ENCODE assay signal across 8 cellular contexts in genomic region chr17:45619983-45620382, GRCh38.
DNase-seq lines count a peak whose midpoint lies in the region; ATAC-seq and TF ChIP-seq lines count a peak whose summit lies in the region.
"Not testable (repeated sequence)": the region's sequence is repeated elsewhere in the genome, so short reads cannot be mapped to it uniquely, and the experiment has no call there.

No MANE protein-coding gene starts in this region.

- not testable (repeated sequence) for H3K9me3 ChIP-seq in Loucy (ENCODE audit: insufficient read depth, low read depth, low read length); liver (ENCODE audit: control insufficient read depth in 4 of 4, low read length in 3 of 4); vagina

- not testable (repeated sequence) for H4K20me1 ChIP-seq in Loucy (ENCODE audit: insufficient read depth, low read length, poor library complexity, severe bottlenecking)

- peak overlapping the region; percentile 64 for H3K4me3 ChIP-seq in Loucy (ENCODE audit: low read length, poor library complexity, severe bottlenecking)
- peak overlapping the region; percentile 11 to 72 (median 46) for H3K4me3 ChIP-seq in liver (ENCODE audit: low read depth in 1 of 3, low read length in 3 of 3)
- peak overlapping the region; percentile 49 to 91 for H3K4me3 ChIP-seq in vagina

- TF ChIP-seq CTCF in Loucy (conservative IDR thresholded peaks at IDR 0.05; ENCODE audit: low read length); liver (IDR thresholded peaks at IDR 0.05; ENCODE audit: low read depth, low read length, missing input control); vagina (IDR thresholded peaks at IDR 0.05): not testable (repeated sequence)

- not testable (repeated sequence) for H3K9ac ChIP-seq in Loucy (ENCODE audit: low read depth, low read length, poor library complexity, severe bottlenecking); liver (ENCODE audit: low read depth in 1 of 2, low read length in 2 of 2)

- H3K27ac ChIP-seq in liver (ENCODE audit: low read depth in 1 of 2, low read length in 2 of 2): not testable (repeated sequence)
- H3K27ac ChIP-seq in vagina: peak overlapping the region; percentile 39

- not testable (repeated sequence) for H3K36me3 ChIP-seq in Loucy (ENCODE audit: insufficient read depth, low read length); liver (ENCODE audit: control insufficient read depth in 4 of 4, insufficient read depth in 3 of 4, low read depth in 1 of 4, low read length in 3 of 4); vagina

- DNase-seq in activated CD8-positive, alpha-beta memory T cell treated with anti-CD3 and anti-CD28 coated beads for 48 hours (ENCODE audit: low read depth in 2 of 3, low spot score in 2 of 3): peak; percentile 41 to 68 (median 56)
- DNase-seq in dermis microvascular lymphatic vessel endothelial cell (ENCODE audit: low read depth in 2 of 2): peak; percentile 3 to 12
- DNase-seq in stimulated activated CD4-positive, alpha-beta T cell treated with anti-CD3 and anti-CD28 coated beads, Interleukin-12 subunit alpha, Interleukin-12 subunit beta, amount 100 ng/mL, for 24 hours (ENCODE audit: low read depth in 2 of 2): peak; percentile 76 to 81
- not testable (repeated sequence) for DNase-seq in vagina (ENCODE audit: extremely low spot score in 2 of 2)

- H3K9me2 ChIP-seq in Loucy (replicated peaks; ENCODE audit: low read depth, low read length): not testable (repeated sequence)

- TF ChIP-seq RAD21 in liver (IDR thresholded peaks at IDR 0.05): not testable (repeated sequence)

- H3F3A ChIP-seq in Loucy (ENCODE audit: low read depth): not testable (repeated sequence)

- TF ChIP-seq POLR2A in vagina (IDR thresholded peaks at IDR 0.05): not testable (repeated sequence)

- ATAC-seq in GM18858 (IDR thresholded peaks at IDR 0.05; ENCODE audit: unreplicated experiment) (peak; percentile 90), HG02678 (IDR thresholded peaks at IDR 0.05; ENCODE audit: unreplicated experiment) (peak; percentile 100)

- WGBS in liver: under 1% methylated on average over 16 of the region's 16 CpGs

- peak overlapping the region; percentile 63 for H2AFZ ChIP-seq in Loucy (ENCODE audit: low read length)

- intact Hi-C loops in vagina (cut with DNase I): not testable (repeated sequence)

- not testable (repeated sequence) for H3K27me3 ChIP-seq in Loucy (ENCODE audit: insufficient read depth, low read length, poor library complexity, severe bottlenecking); liver (ENCODE audit: control insufficient read depth in 4 of 4, insufficient read depth in 4 of 4, low read length in 3 of 4); vagina

- not testable (repeated sequence) for H3K79me2 ChIP-seq in Loucy (ENCODE audit: insufficient read depth, low read length)

- not testable (repeated sequence) for H3K4me2 ChIP-seq in Loucy (ENCODE audit: low read depth, low read length, poor library complexity, severe bottlenecking)

- not testable (repeated sequence) for H3K4me1 ChIP-seq in Loucy (ENCODE audit: insufficient read depth, low read length, poor library complexity, severe bottlenecking); liver (ENCODE audit: control insufficient read depth in 4 of 4, insufficient read depth in 4 of 4, low read length in 3 of 4); vagina

TF ChIP-seq in liver, 16 proteins besides CTCF, POLR2A, EP300 and RAD21:
- TF ChIP-seq SP1 (IDR thresholded peaks at IDR 0.05): peak; percentile 41
